In the genomic region with DNA sequence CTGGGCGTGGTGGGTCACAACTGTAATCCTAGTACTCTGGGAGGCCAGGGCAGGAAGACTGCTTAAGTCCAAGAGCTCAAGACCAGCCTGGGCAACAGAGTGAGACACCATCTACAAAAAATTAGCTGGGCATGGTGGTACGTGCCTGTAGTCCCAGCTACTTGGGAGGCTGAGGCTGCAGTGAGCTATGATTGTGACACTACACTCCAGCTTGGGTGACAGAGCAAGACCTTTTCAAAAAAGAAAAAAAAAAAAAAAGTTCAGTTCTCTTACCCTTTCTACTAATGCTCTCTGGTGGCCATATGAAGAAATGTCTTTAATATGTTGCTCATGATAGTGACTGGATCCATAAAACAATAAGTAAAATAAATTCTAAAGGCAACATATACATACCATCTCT, we compare ENCODE assay signal across 8 cellular contexts. TPM values are rescaled to one million over a fixed set of nuclear protein-coding genes. Genes with fewer than 3 reads are reported as not detected.
DNase-seq lines count a peak whose midpoint lies in the region; ATAC-seq and TF ChIP-seq lines count a peak whose summit lies in the region.

No MANE protein-coding gene starts in this region.

- no peak overlapping the region for H3K4me3 ChIP-seq in osteoblast (ENCODE audit: insufficient read depth, low read length)

- peaks cover 19% of the 10 kb centered on the region for H3K79me2 ChIP-seq in osteoblast (ENCODE audit: insufficient read depth, low read length)

- H3K4me1 ChIP-seq in osteoblast (ENCODE audit: insufficient read depth, low read length) = no peaks in the 10 kb centered on the region

- H3K27ac ChIP-seq in osteoblast (ENCODE audit: low read depth, low read length) = peak overlapping the region; percentile 27

- no peak overlapping the region for H3K4me2 ChIP-seq in osteoblast (ENCODE audit: insufficient read depth, low read length)

- no peak overlapping the region for H2AFZ ChIP-seq in osteoblast (ENCODE audit: low read length)

- ATAC-seq in GM18870 (IDR thresholded peaks at IDR 0.05; ENCODE audit: unreplicated experiment) = peak; percentile 58

- TF ChIP-seq CTCF in AG09319 (IDR thresholded peaks at IDR 0.05; ENCODE audit: low read depth, low read length) (0 out of 2 replicates have a peak, but pooled peaks have one; percentile 9), osteoblast (IDR thresholded peaks at IDR 0.05; ENCODE audit: extremely low read depth, low read depth, low read length) (peak; percentile 40)

- H3K27me3 ChIP-seq in osteoblast (ENCODE audit: insufficient read depth, low read length) = no peaks in the 10 kb centered on the region

- no peaks in the 10 kb centered on the region for H3K9me3 ChIP-seq in osteoblast (ENCODE audit: low read depth, low read length)

- H4K20me1 ChIP-seq in osteoblast (ENCODE audit: insufficient read depth, low read length) = no peaks in the 10 kb centered on the region

- DNase-seq in AG09319 (ENCODE audit: extremely low read depth, low read depth) = no peak
- peak; percentile 13 for DNase-seq in NCI-H146 (lab: John Stamatoyannopoulos, UW)
- peak; percentile 22 for DNase-seq in astrocyte of the hippocampus (ENCODE audit: low read depth, low spot score)
- DNase-seq in osteoblast (ENCODE audit: insufficient read length, low spot score, missing footprints) = no peak
- no peak for DNase-seq in NCI-H2081 treated with DMSO at 0.1 percent for 48 hours (lab: John Stamatoyannopoulos, UW)
- no peak for DNase-seq in stimulated activated CD4-positive, alpha-beta T cell treated with anti-CD3 and anti-CD28 coated beads, Interleukin-2, amount 100 ng/mL, for 24 hours
- DNase-seq in occipital lobe (lab: John Stamatoyannopoulos, UW) = no peak

- H3K36me3 ChIP-seq in osteoblast (ENCODE audit: insufficient read depth, low read length) = peaks cover 37% of the 10 kb centered on the region

RNA-seq across cellular contexts. Expression of a gene that starts 14.9 kb away (rescaled TPM):
- 7.6 and 8.3 TPM in 2 replicates for total RNA-seq in osteoblast
- 16.5 TPM for total RNA-seq in occipital lobe

RNA-seq across cellular contexts. Expression of a gene that starts 15.0 kb away (rescaled TPM):
- 26.8 and 33.3 TPM in 2 replicates for total RNA-seq in osteoblast
- total RNA-seq in occipital lobe = 19.5 TPM

RNA-seq across cellular contexts. Expression of a gene that starts 29.3 kb away (rescaled TPM):
- total RNA-seq in osteoblast (20.3 and 21.8 TPM in 2 replicates), occipital lobe (38.1 TPM)

Comparison
In these comparisons a context has a peak if more than half of its experiments do, and no peak if none do; other contexts are left out.
1. DNase-seq: peak in NCI-H146 (single experiment) and astrocyte of the hippocampus (single experiment); none in AG09319 (single experiment), osteoblast (single experiment), NCI-H2081 treated with DMSO at 0.1 percent for 48 hours (single experiment), stimulated activated CD4-positive, alpha-beta T cell treated with anti-CD3 and anti-CD28 coated beads, Interleukin-2, amount 100 ng/mL, for 24 hours (0 of 2) and occipital lobe (single experiment).